8 cellular contexts compared by ENCODE assay signal in the genomic region with DNA sequence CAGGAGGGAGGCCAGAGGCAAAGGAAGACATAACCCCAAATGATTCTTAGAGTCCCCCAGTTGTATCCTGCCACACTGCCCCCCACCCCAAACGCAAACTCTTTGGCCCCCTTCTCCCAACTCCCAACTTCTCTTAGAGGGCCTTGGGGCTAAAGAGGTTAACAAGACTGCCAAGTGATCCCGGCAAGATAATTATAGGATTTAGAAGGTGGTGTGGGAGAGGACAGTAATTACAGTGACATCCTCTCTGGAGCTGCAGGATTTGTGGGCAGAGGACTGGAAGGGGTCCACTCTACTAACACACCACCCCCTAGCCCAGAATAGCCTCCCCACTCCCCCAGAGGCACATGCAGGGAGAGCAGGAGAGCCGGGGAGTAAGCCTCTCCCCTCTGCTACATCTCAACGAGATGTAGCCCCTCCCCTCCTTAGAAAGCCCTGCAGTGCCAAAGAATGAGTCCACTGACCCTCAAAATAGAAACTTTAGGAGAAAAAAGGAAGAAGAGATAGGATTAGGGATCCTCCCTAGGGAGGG. TPM values are rescaled to one million over a fixed set of nuclear protein-coding genes. Genes with fewer than 3 reads are reported as not detected.
DNase-seq lines count a peak whose midpoint lies in the region; ATAC-seq and TF ChIP-seq lines count a peak whose summit lies in the region.

No MANE protein-coding gene starts in this region.

- POLR2A ChIA-PET in naive thymus-derived CD8-positive, alpha-beta T cell (lab: Charles Lee) = interaction anchor here (0.6 to 4.7 kb wide), 19 partner anchors 8 to 798 kb away, joined by 3 to 60 read pairs (median 6); a partner anchor contains a TSS

- DNase-seq in NCI-H146 (lab: John Stamatoyannopoulos, UW) = peak; percentile 26
- DNase-seq in coronary artery (ENCODE audit: low spot score) = no peak
- no peak for DNase-seq in naive thymus-derived CD8-positive, alpha-beta T cell
- DNase-seq in stimulated activated CD4-positive, alpha-beta T cell treated with anti-CD3 and anti-CD28 coated beads, Interleukin-4, amount 100 ng/mL, for 24 hours = no peak
- DNase-seq in iPS-NIHi11 (ENCODE audit: low spot score) = no peak
- no peak for DNase-seq in NCI-H446 (lab: John Stamatoyannopoulos, UW)

- ATAC-seq in GM18873 (IDR thresholded peaks at IDR 0.05; ENCODE audit: low FRiP score, unreplicated experiment) (peak; percentile 4), GM21528 (IDR thresholded peaks at IDR 0.05; ENCODE audit: low FRiP score, unreplicated experiment) (no peak)
- peak in 1 of 2 donors; percentile 18 for ATAC-seq in naive thymus-derived CD8-positive, alpha-beta T cell

- no peak for TF ChIP-seq CTCF in coronary artery (IDR thresholded peaks at IDR 0.05)

- peak overlapping the region; percentile 62 to 92 for H3K27ac ChIP-seq in coronary artery

- peak overlapping the region; percentile 66 for H3K4me3 ChIP-seq in coronary artery

- H3K4me3 Mint-ChIP-seq in naive thymus-derived CD8-positive, alpha-beta T cell = peak overlapping the region; percentile 82 to 95 (median 93)

- H3K36me3 Mint-ChIP-seq in naive thymus-derived CD8-positive, alpha-beta T cell = no peaks in the 10 kb centered on the region

- H3K4me1 Mint-ChIP-seq in naive thymus-derived CD8-positive, alpha-beta T cell = peaks cover 15 to 31% (median 24%) of the 10 kb centered on the region in 4 donors

- H3K27me3 Mint-ChIP-seq in naive thymus-derived CD8-positive, alpha-beta T cell = no peaks in the 10 kb centered on the region

- H3K9me3 Mint-ChIP-seq in naive thymus-derived CD8-positive, alpha-beta T cell = no peaks in the 10 kb centered on the region

- peak overlapping the region; percentile 77 to 98 (median 95) for H3K27ac Mint-ChIP-seq in naive thymus-derived CD8-positive, alpha-beta T cell

RNA-seq across cellular contexts. Expression of a gene that starts 5.3 kb away (rescaled TPM):
- total RNA-seq in naive thymus-derived CD8-positive, alpha-beta T cell = 1 to 10 TPM; 5.8 to 7.7 TPM
- polyA plus RNA-seq in naive thymus-derived CD8-positive, alpha-beta T cell = 1 to 10 TPM in 1 of 3 donors, under 1 TPM in 2; 0.82 to 1.5 (median 0.99) TPM

RNA-seq across cellular contexts. Expression of a gene that starts 8.8 kb away (rescaled TPM):
- 10 to 100 TPM; 41.0 to 46.5 TPM for total RNA-seq in naive thymus-derived CD8-positive, alpha-beta T cell
- polyA plus RNA-seq in naive thymus-derived CD8-positive, alpha-beta T cell = 100 to 1,000 TPM; 119 to 412 (median 135) TPM

RNA-seq across cellular contexts. Expression of a gene that starts 17.5 kb away (rescaled TPM):
- 10 to 100 TPM; 28.8 to 30.4 TPM for total RNA-seq in naive thymus-derived CD8-positive, alpha-beta T cell
- 1 to 10 TPM in 2 of 3 donors, not detected in 1; 1.0 to 1.4 TPM for polyA plus RNA-seq in naive thymus-derived CD8-positive, alpha-beta T cell

RNA-seq across cellular contexts. Expression of a gene that starts 21.8 kb away (rescaled TPM):
- total RNA-seq in naive thymus-derived CD8-positive, alpha-beta T cell = 10 to 100 TPM; 62.9 to 65.7 TPM
- 100 to 1,000 TPM in 2 of 3 donors, 10 to 100 TPM in 1; 84.3 to 133 (median 117) TPM for polyA plus RNA-seq in naive thymus-derived CD8-positive, alpha-beta T cell

RNA-seq across cellular contexts. Expression of a gene that starts 29.9 kb away (rescaled TPM):
- 1 to 10 TPM; 5.2 to 7.0 TPM for total RNA-seq in naive thymus-derived CD8-positive, alpha-beta T cell
- 1 to 10 TPM in 2 of 3 donors, not detected in 1; 1.5 to 1.7 TPM for polyA plus RNA-seq in naive thymus-derived CD8-positive, alpha-beta T cell
